Comparison of ENCODE assay signal across 15 cellular contexts in genomic region chr17:22669721-22670120, GRCh38.
"Had no signal": no experiment of that assay in that cellular context is flagged by ENCODE, and none has a peak within 500 bp of the region (broad histone marks: within the 10 kb centered on the region; RNA-seq: fewer than 3 reads in every experiment).

No MANE protein-coding gene starts in this region.

- DNase-seq: cortex of kidney; effector memory CD8-positive, alpha-beta T cell; foreskin keratinocyte; heart left ventricle; left cardiac atrium; left lung; mesendoderm; midbrain; naive thymus-derived CD4-positive, alpha-beta T cell; sigmoid colon; stimulated activated CD4-positive, alpha-beta T cell treated with anti-CD3 and anti-CD28 coated beads, Interleukin-4, amount 100 ng/mL, for 4 hours; stimulated activated naive CD8-positive, alpha-beta T cell treated with anti-CD3 and anti-CD28 coated beads, Interleukin-15, Interleukin-2, amounts not matched to agents 100 U/mL and 50 U/mL, for 24 hours; substantia nigra; testis; tibial artery had no signal
